Comparison of ENCODE assay signal across 34 cellular contexts in the genomic region with DNA sequence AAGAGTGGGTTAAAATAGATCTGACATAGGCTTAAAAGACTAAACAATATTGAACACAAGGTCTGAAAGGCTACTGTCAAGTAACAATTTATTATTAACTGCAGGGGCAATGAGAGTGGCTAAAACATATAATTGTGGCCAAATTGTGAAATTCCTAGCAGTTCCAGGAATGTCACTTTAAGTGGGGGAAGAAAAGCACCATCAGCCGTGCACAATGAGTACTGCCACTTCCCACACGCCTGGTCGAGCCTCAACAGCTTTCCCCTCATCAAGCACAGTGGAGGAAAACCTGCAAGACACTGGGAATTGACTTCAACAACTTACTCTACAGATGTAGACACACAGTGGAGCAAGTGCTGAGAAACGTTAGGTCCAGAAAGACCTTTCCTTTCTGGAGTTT.
"Had no signal": no experiment of that assay in that cellular context is flagged by ENCODE, and none has a peak within 500 bp of the region (broad histone marks: within the 10 kb centered on the region; RNA-seq: fewer than 3 reads in every experiment).

No MANE protein-coding gene starts in this region.

- H3K27ac Mint-ChIP-seq: activated B cell treated with CpG ODN at 0.5 μM for 24 hours; activated CD4-positive, alpha-beta memory T cell treated with anti-CD3 and anti-CD28 coated beads for 36 hours; activated CD4-positive, alpha-beta T cell treated with anti-CD3 and anti-CD28 coated beads, Interleukin-2, amount 10 ng/mL, durations not matched to agents 24 days and 14 days; activated CD8-positive, alpha-beta T cell treated with anti-CD3 and anti-CD28 coated beads for 36 hours; activated naive CD4-positive, alpha-beta T cell treated with anti-CD3 and anti-CD28 coated beads for 36 hours; activated naive CD8-positive, alpha-beta T cell treated with anti-CD3 and anti-CD28 coated beads for 36 hours; activated T-cell treated with anti-CD3 and anti-CD28 coated beads, Interleukin-2, amount 50 U/mL, for 72 hours; activated T-helper 1 cell treated with anti-CD3 and anti-CD28 coated beads, Interleukin-12 subunit alpha, Interleukin-12 subunit beta, Interleukin-2, Interleukin-4 antibody, amounts not matched to agents 30 ng/mL and 10 ng/mL and 1 ng/mL, durations not matched to agents 14 hours and 24 hours and 36 hours; activated T-helper 17 cell treated with anti-CD3 and anti-CD28 coated beads, Interleukin-2, amount 50 U/mL, for 72 hours; T-cell had no signal

- H3K9me3 ChIP-seq: adrenal gland, body of pancreas, breast epithelium had no signal

- H3K36me3 ChIP-seq: breast epithelium had no signal

- H3K4me1 ChIP-seq: adrenal gland, body of pancreas, breast epithelium had no signal

- H3K27me3 ChIP-seq: adrenal gland, body of pancreas, brain microvascular endothelial cell, breast epithelium had no signal

- H3K9me3 Mint-ChIP-seq: activated B cell treated with CpG ODN at 0.5 μM for 24 hours; activated CD4-positive, alpha-beta memory T cell treated with anti-CD3 and anti-CD28 coated beads for 36 hours; activated CD4-positive, alpha-beta T cell treated with anti-CD3 and anti-CD28 coated beads, Interleukin-2, amount 10 ng/mL, durations not matched to agents 24 days and 14 days; activated CD8-positive, alpha-beta T cell treated with anti-CD3 and anti-CD28 coated beads for 36 hours; activated naive CD4-positive, alpha-beta T cell treated with anti-CD3 and anti-CD28 coated beads for 36 hours; activated naive CD4-positive, alpha-beta T cell treated with anti-CD3 and anti-CD28 coated beads, Interleukin-2, amount 50 U/mL, for 72 hours; activated naive CD8-positive, alpha-beta T cell treated with anti-CD3 and anti-CD28 coated beads for 36 hours; activated T-cell treated with anti-CD3 and anti-CD28 coated beads, Interleukin-2, amount 50 U/mL, for 4 hours; activated T-cell treated with anti-CD3 and anti-CD28 coated beads, Interleukin-2, amount 50 U/mL, for 72 hours; activated T-helper 1 cell treated with anti-CD3 and anti-CD28 coated beads, Interleukin-12 subunit alpha, Interleukin-12 subunit beta, Interleukin-2, Interleukin-4 antibody, amounts not matched to agents 30 ng/mL and 10 ng/mL and 1 ng/mL, durations not matched to agents 14 hours and 24 hours and 36 hours; activated T-helper 17 cell treated with anti-CD3 and anti-CD28 coated beads, Interleukin-2, amount 50 U/mL, for 72 hours; T-cell; T-helper 2 cell treated with Interferon-gamma antibody and Interleukin-4, amounts not matched to agents 5 μg/mL and 100 μg/mL, for 36 hours had no signal

- H3K4me3 Mint-ChIP-seq: activated B cell treated with CpG ODN at 0.5 μM for 24 hours; activated CD4-positive, alpha-beta memory T cell treated with anti-CD3 and anti-CD28 coated beads for 36 hours; activated CD4-positive, alpha-beta T cell treated with anti-CD3 and anti-CD28 coated beads, Interleukin-2, amount 10 ng/mL, durations not matched to agents 24 days and 14 days; activated CD8-positive, alpha-beta T cell treated with anti-CD3 and anti-CD28 coated beads for 36 hours; activated naive CD4-positive, alpha-beta T cell treated with anti-CD3 and anti-CD28 coated beads for 36 hours; activated naive CD8-positive, alpha-beta T cell treated with anti-CD3 and anti-CD28 coated beads for 36 hours; activated T-cell treated with anti-CD3 and anti-CD28 coated beads, Interleukin-2, amount 50 U/mL, for 4 hours; activated T-cell treated with anti-CD3 and anti-CD28 coated beads, Interleukin-2, amount 50 U/mL, for 72 hours; activated T-helper 1 cell treated with anti-CD3 and anti-CD28 coated beads, Interleukin-12 subunit alpha, Interleukin-12 subunit beta, Interleukin-2, Interleukin-4 antibody, amounts not matched to agents 30 ng/mL and 10 ng/mL and 1 ng/mL, durations not matched to agents 14 hours and 24 hours and 36 hours; activated T-helper 17 cell treated with anti-CD3 and anti-CD28 coated beads, Interleukin-2, amount 50 U/mL, for 72 hours; T-cell; T-helper 2 cell treated with Interferon-gamma antibody and Interleukin-4, amounts not matched to agents 5 μg/mL and 100 μg/mL, for 36 hours had no signal

- DNase-seq: activated B cell treated with CpG ODN at 0.5 μM for 24 hours; activated CD4-positive, alpha-beta memory T cell treated with anti-CD3 and anti-CD28 coated beads for 36 hours; activated CD4-positive, alpha-beta T cell treated with anti-CD3 and anti-CD28 coated beads for 4 hours; activated CD4-positive, alpha-beta T cell treated with anti-CD3 and anti-CD28 coated beads, Interleukin-2, amount 10 ng/mL, durations not matched to agents 24 days and 14 days; activated CD4-positive, alpha-beta T cell treated with anti-CD3 and anti-CD28 coated beads, Interleukin-2, amount 50 U/mL, for 1 hour; activated CD4-positive, alpha-beta T cell treated with anti-CD3 and anti-CD28 coated beads, Interleukin-2, amount 50 U/mL, for 4 hours; activated CD4-positive, CD25-positive, alpha-beta regulatory T cell treated with anti-CD3 and anti-CD28 coated beads, Interleukin-2, amount 50 U/mL, for 72 hours; activated CD8-positive, alpha-beta memory T cell treated with anti-CD3 and anti-CD28 coated beads, Interleukin-2, amount 50 U/mL, for 4 hours; activated CD8-positive, alpha-beta T cell treated with anti-CD3 and anti-CD28 coated beads for 36 hours; activated effector memory CD4-positive, alpha-beta T cell treated with anti-CD3 and anti-CD28 coated beads, Interleukin-2, amount 50 U/mL, for 16 hours; activated gamma-delta T cell treated with Interleukin-2 at 50 U/mL for 16 hours; activated naive CD4-positive, alpha-beta T cell; activated naive CD4-positive, alpha-beta T cell treated with anti-CD3 and anti-CD28 coated beads for 36 hours; activated naive CD4-positive, alpha-beta T cell treated with anti-CD3 and anti-CD28 coated beads, Interleukin-2, amount 50 U/mL, for 16 hours; activated naive CD8-positive, alpha-beta T cell treated with anti-CD3 and anti-CD28 coated beads for 36 hours; activated T-cell treated with anti-CD3 and anti-CD28 coated beads for 4 hours; activated T-cell treated with anti-CD3 and anti-CD28 coated beads, Interleukin-2, amount 50 U/mL, for 1 hour; activated T-cell treated with anti-CD3 and anti-CD28 coated beads, Interleukin-2, amount 50 U/mL, for 4 hours; activated T-cell treated with anti-CD3 and anti-CD28 coated beads, Interleukin-2, amount 50 U/mL, for 72 hours; adrenal gland; amniotic stem cell; aorta; body of pancreas; brain microvascular endothelial cell; central memory CD4-positive, alpha-beta T cell; T-cell; T-helper 2 cell; T-helper 9 cell had no signal

- H3K27me3 Mint-ChIP-seq: activated B cell treated with CpG ODN at 0.5 μM for 24 hours; activated CD4-positive, alpha-beta memory T cell treated with anti-CD3 and anti-CD28 coated beads for 36 hours; activated CD4-positive, alpha-beta T cell treated with anti-CD3 and anti-CD28 coated beads, Interleukin-2, amount 10 ng/mL, durations not matched to agents 24 days and 14 days; activated CD8-positive, alpha-beta T cell treated with anti-CD3 and anti-CD28 coated beads for 36 hours; activated naive CD8-positive, alpha-beta T cell treated with anti-CD3 and anti-CD28 coated beads for 36 hours; activated T-helper 17 cell treated with anti-CD3 and anti-CD28 coated beads, Interleukin-2, amount 50 U/mL, for 72 hours; T-cell had no signal

- H3K27ac ChIP-seq: adrenal gland, body of pancreas, brain microvascular endothelial cell, breast epithelium, VCaP had no signal

- H3K4me3 ChIP-seq: adrenal gland, body of pancreas, breast epithelium had no signal

- ATAC-seq: activated CD8-positive, alpha-beta T cell treated with anti-CD3 and anti-CD28 coated beads for 36 hours; activated naive CD4-positive, alpha-beta T cell treated with anti-CD3 and anti-CD28 coated beads, Interleukin-2, amount 50 U/mL, for 72 hours; activated T-cell treated with anti-CD3 and anti-CD28 coated beads, Interleukin-2, amount 50 U/mL, for 4 hours; activated T-cell treated with anti-CD3 and anti-CD28 coated beads, Interleukin-2, amount 50 U/mL, for 72 hours; activated T-helper 17 cell treated with anti-CD3 and anti-CD28 coated beads, Interleukin-2, amount 50 U/mL, for 72 hours; body of pancreas; T-cell had no signal

- H3K4me1 Mint-ChIP-seq: activated B cell treated with CpG ODN at 0.5 μM for 24 hours; activated naive CD8-positive, alpha-beta T cell treated with anti-CD3 and anti-CD28 coated beads for 36 hours; activated T-helper 17 cell treated with anti-CD3 and anti-CD28 coated beads, Interleukin-2, amount 50 U/mL, for 72 hours had no signal
